In genomic region chr2:55718165-55719008, GRCh38 we compare ENCODE assay signal across 8 cellular contexts. TPM values are rescaled to one million over a fixed set of nuclear protein-coding genes. Genes with fewer than 3 reads are reported as not detected.
DNase-seq lines count a peak whose midpoint lies in the region; ATAC-seq and TF ChIP-seq lines count a peak whose summit lies in the region.

No MANE protein-coding gene starts in this region.

- H3K4me3 ChIP-seq in CD4-positive, CD25-positive, alpha-beta regulatory T cell (ENCODE audit: low read depth, low read length): no peak overlapping the region
- no peak overlapping the region for H3K4me3 ChIP-seq in Jurkat, Clone E6-1 (ENCODE audit: low read length)
- H3K4me3 ChIP-seq in astrocyte of the cerebellum (ENCODE audit: low read depth, low read length): no peak overlapping the region
- H3K4me3 ChIP-seq in iPS DF 6.9 (ENCODE audit: low read length): no peak overlapping the region

- in situ Hi-C loops in astrocyte of the cerebellum (cut with HindIII; ENCODE audit: low sequenced_read_pairs): no loop called here

- no peak overlapping the region for H3K4me3 Mint-ChIP-seq in CD4-positive, CD25-positive, alpha-beta regulatory T cell

- peak; percentile 74 for TF ChIP-seq CTCF in astrocyte of the cerebellum (IDR thresholded peaks at IDR 0.05; ENCODE audit: low read depth, low read length, missing control alignments)

- H3K4me1 Mint-ChIP-seq in CD4-positive, CD25-positive, alpha-beta regulatory T cell: peaks cover 0 to under 1% (median 0%) of the 10 kb centered on the region in 4 donors

- H3K27me3 ChIP-seq in CD4-positive, CD25-positive, alpha-beta regulatory T cell (ENCODE audit: control insufficient read depth, insufficient read depth, low read length): peaks cover 2% of the 10 kb centered on the region
- no peaks in the 10 kb centered on the region for H3K27me3 ChIP-seq in iPS DF 6.9 (ENCODE audit: control insufficient read depth, insufficient read depth, low read length)

- peak in 2 of 3 donors; percentile 41 to 55 for DNase-seq in CD4-positive, CD25-positive, alpha-beta regulatory T cell
- peak; percentile 71 for DNase-seq in Jurkat, Clone E6-1 (ENCODE audit: low read depth, low spot score)
- peak; percentile 32 for DNase-seq in OCI-M2 (lab: John Stamatoyannopoulos, UW; ENCODE audit: unreplicated experiment)
- peak; percentile 65 for DNase-seq in astrocyte of the cerebellum (ENCODE audit: low read depth)
- peak; percentile 35 for DNase-seq in iPS DF 6.9 (ENCODE audit: low read depth, low spot score)
- DNase-seq in stimulated activated CD4-positive, alpha-beta T cell treated with anti-CD3 and anti-CD28 coated beads, Interleukin-15, amount 100 ng/mL, for 24 hours: peak; percentile 57

- no peaks in the 10 kb centered on the region for H3K4me1 ChIP-seq in CD4-positive, CD25-positive, alpha-beta regulatory T cell (ENCODE audit: control insufficient read depth, insufficient read depth, low read length, poor library complexity, severe bottlenecking)
- H3K4me1 ChIP-seq in iPS DF 6.9 (ENCODE audit: control insufficient read depth, insufficient read depth, low read length): no peaks in the 10 kb centered on the region; the same call in 1 of the 2 replicates

- WGBS in iPS DF 6.9 (ENCODE audit: insufficient coverage, insufficient read length): no CpG with 5 or more reads among the region's 11 CpGs

- no peaks in the 10 kb centered on the region for H3K9me3 Mint-ChIP-seq in CD4-positive, CD25-positive, alpha-beta regulatory T cell

- H3K36me3 ChIP-seq in CD4-positive, CD25-positive, alpha-beta regulatory T cell (ENCODE audit: control insufficient read depth, insufficient read depth, low read length): no peaks in the 10 kb centered on the region
- H3K36me3 ChIP-seq in iPS DF 6.9 (ENCODE audit: control insufficient read depth, insufficient read depth, low read length): no peaks in the 10 kb centered on the region

- H3K27ac ChIP-seq in CD4-positive, CD25-positive, alpha-beta regulatory T cell (ENCODE audit: insufficient read depth, low read length, poor library complexity, severe bottlenecking): no peak overlapping the region
- no peak overlapping the region for H3K27ac ChIP-seq in iPS DF 6.9 (ENCODE audit: low read length)

- H3K27me3 Mint-ChIP-seq in CD4-positive, CD25-positive, alpha-beta regulatory T cell: peaks cover 4% of the 10 kb centered on the region

- H3K36me3 Mint-ChIP-seq in CD4-positive, CD25-positive, alpha-beta regulatory T cell: no peaks in the 10 kb centered on the region

- no peaks in the 10 kb centered on the region for H3K9me3 ChIP-seq in CD4-positive, CD25-positive, alpha-beta regulatory T cell (ENCODE audit: control insufficient read depth in 2 of 2, low read length in 2 of 2)
- no peaks in the 10 kb centered on the region for H3K9me3 ChIP-seq in iPS DF 6.9 (ENCODE audit: control insufficient read depth, insufficient read depth, low read length)

- ATAC-seq in CD4-positive, CD25-positive, alpha-beta regulatory T cell (ENCODE audit: low read depth in 2 of 2): no peak
- peak; percentile 69 for ATAC-seq in GM18907 (IDR thresholded peaks at IDR 0.05; ENCODE audit: unreplicated experiment)
- ATAC-seq in GM19035 (IDR thresholded peaks at IDR 0.05; ENCODE audit: unreplicated experiment): no peak

- no peak overlapping the region for H3K27ac Mint-ChIP-seq in CD4-positive, CD25-positive, alpha-beta regulatory T cell

RNA-seq across cellular contexts. Expression of gene PNPT1, which starts 24.7 kb away (rescaled TPM):
- total RNA-seq in CD4-positive, CD25-positive, alpha-beta regulatory T cell: 14.3 TPM
- 10 to 100 TPM; 15.9 to 20.0 (median 17.9) TPM for polyA plus RNA-seq in CD4-positive, CD25-positive, alpha-beta regulatory T cell
- polyA plus RNA-seq in Jurkat, Clone E6-1 (2012; ENCODE audit: insufficient read depth, insufficient read length): 30.2 TPM
